8 cellular contexts compared by ENCODE assay signal in the genomic region with DNA sequence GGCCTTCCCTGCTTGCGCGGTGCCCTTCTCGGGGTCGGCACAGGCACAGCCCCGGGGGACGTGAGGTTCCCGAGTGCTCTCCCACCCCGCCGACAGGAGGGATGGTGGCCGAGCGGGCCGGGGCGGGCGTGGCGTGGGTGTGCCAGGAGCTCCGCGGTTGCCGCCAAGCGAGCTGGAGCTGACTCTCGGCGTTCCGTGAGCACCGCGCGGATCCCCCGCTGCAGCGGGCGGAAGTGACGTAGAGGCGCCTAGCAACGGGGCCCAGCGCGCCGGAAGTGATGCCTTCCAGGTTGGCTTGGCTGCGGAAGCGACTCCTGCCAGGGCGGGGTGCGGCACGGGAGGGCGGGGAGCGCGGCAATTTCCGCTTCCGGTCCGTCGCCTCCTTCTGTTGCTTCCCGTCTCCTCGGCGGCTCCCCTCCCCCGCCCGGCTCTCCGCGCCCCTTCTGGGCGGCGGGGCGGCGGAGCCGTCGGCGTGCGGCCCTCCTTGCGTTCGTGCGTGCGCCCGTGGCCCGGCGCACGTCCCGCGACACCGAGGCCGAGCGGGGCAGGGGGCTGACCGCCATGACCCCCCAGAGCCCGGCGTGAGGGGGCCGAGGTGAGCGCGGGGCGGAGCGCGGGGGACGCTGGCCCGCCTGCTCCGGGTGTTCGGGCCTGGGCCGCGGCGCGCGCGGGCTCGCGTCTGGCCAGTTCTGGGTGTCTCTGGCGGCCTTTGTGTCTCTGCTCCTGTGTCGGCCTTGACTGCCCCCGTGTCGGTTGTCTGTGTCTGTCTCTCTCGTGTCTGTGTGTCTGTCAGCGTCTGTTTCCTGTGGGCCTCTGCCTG. TPM values are rescaled to one million over a fixed set of nuclear protein-coding genes. Genes with fewer than 3 reads are reported as not detected.
A peak's percentile ranks its signal among the peaks of the same experiment; 100 is the strongest.
DNase-seq lines count a peak whose midpoint lies in the region; ATAC-seq and TF ChIP-seq lines count a peak whose summit lies in the region.

EPN1 (plus strand) TSS at position 386 of the 820 bp plus-strand sequence. CDS start 3,402 bp downstream, outside the sequence.

- no peaks in the 10 kb centered on the region for H3K27me3 Mint-ChIP-seq in naive thymus-derived CD4-positive, alpha-beta T cell
- H3K27me3 Mint-ChIP-seq in stimulated activated memory B cell treated with anti-CD40 and anti-IgM and Interleukin-4, amounts not matched to agents 10 μg/mL and 1 μg/mL and 100 μg/mL, for 72 hours = no peaks in the 10 kb centered on the region

- peak within 1 kb of the TSS; percentile 90 for H3K4me3 ChIP-seq in DOHH2 (ENCODE audit: low read length)
- peak within 1 kb of the TSS; percentile 77 for H3K4me3 ChIP-seq in LNCaP clone FGC (ENCODE audit: low read depth, low read length)
- peak within 1 kb of the TSS; percentile 71 to 90 (median 80) for H3K4me3 ChIP-seq in fibroblast of lung (replicated peaks in 1 of 4; ENCODE audit: control extremely low read depth in 1 of 4, insufficient read depth in 1 of 4, low read depth in 3 of 4, low read length in 4 of 4)
- H3K4me3 ChIP-seq in naive thymus-derived CD4-positive, alpha-beta T cell (ENCODE audit: low read length) = peak within 1 kb of the TSS; percentile 72

- POLR2A ChIA-PET in naive thymus-derived CD4-positive, alpha-beta T cell (lab: Charles Lee) = interaction anchor here (0.7 to 1.4 kb wide), 3 partner anchors 18 to 69 kb away, joined by 3 to 5 read pairs (median 4); partner anchors contain the start of genes U2AF2 and ZNF865

- peak; percentile 88 for DNase-seq in GOT3 (lab: John Stamatoyannopoulos, UW)
- peak; percentile 89 for DNase-seq in LNCaP clone FGC (ENCODE audit: low read depth)
- DNase-seq in RPMI8226 = peak; percentile 98
- DNase-seq in activated T-helper 1 cell treated with anti-CD3 and anti-CD28 coated beads, Interleukin-2, amount 50 U/mL, for 16 hours (ENCODE audit: low read depth in 1 of 2, low spot score in 1 of 2) = peak; percentile 96 to 98
- DNase-seq in fibroblast of lung (ENCODE audit: low read depth in 2 of 2) = peak; percentile 96
- DNase-seq in naive thymus-derived CD4-positive, alpha-beta T cell = peak; percentile 88 to 98 (median 96)

- TF ChIP-seq CTCF in DOHH2 (IDR thresholded peaks at IDR 0.05; ENCODE audit: low read depth, low read length, poor library complexity, severe bottlenecking) = no peak
- TF ChIP-seq CTCF in LNCaP clone FGC (IDR thresholded peaks at IDR 0.05; ENCODE audit: control insufficient read depth, extremely low read depth, insufficient read depth) = no peak
- no peak for TF ChIP-seq CTCF in fibroblast of lung (conservative IDR thresholded peaks at IDR 0.05 in 1 of 2, IDR thresholded peaks at IDR 0.05 in 1 of 2; ENCODE audit: low read depth in 1 of 2, low read length in 2 of 2)

- H3K4me1 Mint-ChIP-seq in naive thymus-derived CD4-positive, alpha-beta T cell = peaks cover 49 to 72% (median 58%) of the 10 kb centered on the region in 7 donors
- H3K4me1 Mint-ChIP-seq in stimulated activated memory B cell treated with anti-CD40 and anti-IgM and Interleukin-4, amounts not matched to agents 10 μg/mL and 1 μg/mL and 100 μg/mL, for 72 hours = peaks cover 84% of the 10 kb centered on the region

- no peaks in the 10 kb centered on the region for H3K27me3 ChIP-seq in DOHH2 (ENCODE audit: control insufficient read depth, low read length)
- no peaks in the 10 kb centered on the region for H3K27me3 ChIP-seq in fibroblast of lung (ENCODE audit: control insufficient read depth, insufficient read depth, low read length)
- no peaks in the 10 kb centered on the region for H3K27me3 ChIP-seq in naive thymus-derived CD4-positive, alpha-beta T cell (ENCODE audit: control insufficient read depth in 2 of 2, insufficient read depth in 2 of 2, low read length in 2 of 2)

- H3K4me2 ChIP-seq in DOHH2 (ENCODE audit: low read length) (peak within 1 kb of the TSS; percentile 92), fibroblast of lung (ENCODE audit: extremely low read depth, insufficient read depth, low read length) (peak within 1 kb of the TSS; percentile 99)

- H3K4me1 ChIP-seq in DOHH2 (ENCODE audit: control insufficient read depth, low read length) = peaks cover 71% of the 10 kb centered on the region
- H3K4me1 ChIP-seq in fibroblast of lung (ENCODE audit: control insufficient read depth, extremely low read depth, insufficient read depth, low read length) = peaks cover 12% of the 10 kb centered on the region
- H3K4me1 ChIP-seq in naive thymus-derived CD4-positive, alpha-beta T cell (ENCODE audit: control insufficient read depth in 2 of 2, insufficient read depth in 2 of 2, low read length in 2 of 2) = peaks cover 26 to 28% of the 10 kb centered on the region in 2 donors

- H3K79me2 ChIP-seq in DOHH2 (ENCODE audit: control insufficient read depth, low read length) = peaks cover 93% of the 10 kb centered on the region
- peaks cover 79% of the 10 kb centered on the region for H3K79me2 ChIP-seq in fibroblast of lung (ENCODE audit: control insufficient read depth, insufficient read depth, low read length)

- H3K27ac ChIP-seq in DOHH2 (ENCODE audit: low read depth, low read length) = peak within 1 kb of the TSS; percentile 90
- peak within 1 kb of the TSS; percentile 90 for H3K27ac ChIP-seq in fibroblast of lung (ENCODE audit: insufficient read depth, low read length)
- peak within 1 kb of the TSS; percentile 84 for H3K27ac ChIP-seq in naive thymus-derived CD4-positive, alpha-beta T cell (ENCODE audit: low read depth, low read length)

- CTCF ChIA-PET in naive thymus-derived CD4-positive, alpha-beta T cell (lab: Charles Lee) = interaction anchor here (0.7 kb wide), 1 partner anchor 9 kb away, joined by 3 read pairs; no protein-coding TSS in a partner anchor

- H3K9me3 Mint-ChIP-seq in naive thymus-derived CD4-positive, alpha-beta T cell = no peaks in the 10 kb centered on the region
- H3K9me3 Mint-ChIP-seq in stimulated activated memory B cell treated with anti-CD40 and anti-IgM and Interleukin-4, amounts not matched to agents 10 μg/mL and 1 μg/mL and 100 μg/mL, for 72 hours = no peaks in the 10 kb centered on the region

- peaks cover 84% of the 10 kb centered on the region for H3K36me3 ChIP-seq in DOHH2 (ENCODE audit: control insufficient read depth, low read length)
- peaks cover 24% of the 10 kb centered on the region for H3K36me3 ChIP-seq in fibroblast of lung (ENCODE audit: control insufficient read depth, insufficient read depth, low read length)
- peaks cover 3 to 58% (median 6%) of the 10 kb centered on the region in 3 experiments for H3K36me3 ChIP-seq in naive thymus-derived CD4-positive, alpha-beta T cell (ENCODE audit: control insufficient read depth in 2 of 3, insufficient read depth in 3 of 3, low read length in 3 of 3)

- peak within 1 kb of the TSS; percentile 86 for H3K9ac ChIP-seq in fibroblast of lung (ENCODE audit: insufficient read depth, low read length)

- peaks cover 0 to 28% (median 4%) of the 10 kb centered on the region in 5 donors for H3K36me3 Mint-ChIP-seq in naive thymus-derived CD4-positive, alpha-beta T cell
- H3K36me3 Mint-ChIP-seq in stimulated activated memory B cell treated with anti-CD40 and anti-IgM and Interleukin-4, amounts not matched to agents 10 μg/mL and 1 μg/mL and 100 μg/mL, for 72 hours = peaks cover 67% of the 10 kb centered on the region

- peaks cover 46% of the 10 kb centered on the region for H3F3A ChIP-seq in DOHH2 (ENCODE audit: control insufficient read depth, insufficient read depth)

- peak within 1 kb of the TSS; percentile 24 for H2AFZ ChIP-seq in fibroblast of lung (ENCODE audit: low read length)

- no peaks in the 10 kb centered on the region for H3K9me3 ChIP-seq in DOHH2 (ENCODE audit: control insufficient read depth, insufficient read depth, low read length)
- H3K9me3 ChIP-seq in fibroblast of lung (ENCODE audit: control insufficient read depth, insufficient read depth, low read depth, low read length) = no peaks in the 10 kb centered on the region
- no peaks in the 10 kb centered on the region for H3K9me3 ChIP-seq in naive thymus-derived CD4-positive, alpha-beta T cell (ENCODE audit: control insufficient read depth in 2 of 3, low read length in 3 of 3)

- peak within 1 kb of the TSS; percentile 90 to 99 (median 96) for H3K27ac Mint-ChIP-seq in naive thymus-derived CD4-positive, alpha-beta T cell
- peak within 1 kb of the TSS; percentile 94 for H3K27ac Mint-ChIP-seq in stimulated activated memory B cell treated with anti-CD40 and anti-IgM and Interleukin-4, amounts not matched to agents 10 μg/mL and 1 μg/mL and 100 μg/mL, for 72 hours

- no peaks in the 10 kb centered on the region for H3K9me2 ChIP-seq in DOHH2 (replicated peaks; ENCODE audit: control insufficient read depth, low read length)

- intact Hi-C loops in naive thymus-derived CD4-positive, alpha-beta T cell (cut with micrococcal nuclease) = loop anchor here (1.0 kb wide), 7 partner anchors 20 to 639 kb away; partner anchors contain the start of genes FIZ1 (in 2 of the 2), U2AF2 (in 2 of the 2), PPP1R12C (in 1 of the 2) and ZNF444 (in 1 of the 2)

- peak within 1 kb of the TSS; percentile 89 to 99 (median 97) for H3K4me3 Mint-ChIP-seq in naive thymus-derived CD4-positive, alpha-beta T cell
- peak within 1 kb of the TSS; percentile 98 for H3K4me3 Mint-ChIP-seq in stimulated activated memory B cell treated with anti-CD40 and anti-IgM and Interleukin-4, amounts not matched to agents 10 μg/mL and 1 μg/mL and 100 μg/mL, for 72 hours

- H4K20me1 ChIP-seq in DOHH2 (ENCODE audit: control insufficient read depth, insufficient read depth, low read depth, low read length) (peaks cover 16% of the 10 kb centered on the region; the same call in 1 of the 2 replicates), fibroblast of lung (ENCODE audit: control insufficient read depth, extremely low read depth, insufficient read depth, low read length) (peaks cover 4% of the 10 kb centered on the region)

- ATAC-seq in naive thymus-derived CD4-positive, alpha-beta T cell = peak; percentile 93
- peak; percentile 82 for ATAC-seq in stimulated activated memory B cell treated with anti-CD40 and anti-IgM and Interleukin-4, amounts not matched to agents 10 μg/mL and 1 μg/mL and 100 μg/mL, for 72 hours

RNA-seq across cellular contexts. Expression of gene EPN1, which starts in this region (rescaled TPM):
- 16.2 and 47.1 TPM in 2 replicates for total RNA-seq in fibroblast of lung
- 48.6 and 81.8 TPM in 2 replicates for polyA plus RNA-seq in fibroblast of lung
- 112 and 185 TPM in 2 replicates for polyA plus RNA-seq in fibroblast of lung (2012)
- 66.8 and 76.3 TPM in 2 replicates for polyA minus RNA-seq in fibroblast of lung (ENCODE audit: low replicate concordance)
- total RNA-seq in naive thymus-derived CD4-positive, alpha-beta T cell = 10 to 100 TPM; 45.2 to 67.1 (median 52.2) TPM
- polyA plus RNA-seq in naive thymus-derived CD4-positive, alpha-beta T cell = 10 to 100 TPM in 1 of 2 donors, 1 to 10 TPM in 1; 9.2 to 20.4 TPM

Comparison
In these comparisons a context has a peak if more than half of its experiments do, and no peak if none do; other contexts are left out.
1. Peak in every context shown above with its lines: DNase-seq, ATAC-seq, H3K4me3 ChIP-seq and H3K27ac ChIP-seq.